ENCODE assay signal across 8 cellular contexts in genomic region chr4:160492181-160492580, GRCh38.
"Had no signal": no experiment of that assay in that cellular context is flagged by ENCODE, and none has a peak within 500 bp of the region (broad histone marks: within the 10 kb centered on the region; RNA-seq: fewer than 3 reads in every experiment).

No MANE protein-coding gene starts in this region.

- H3K36me3 ChIP-seq: HAP-1 had no signal

- H3K9me3 ChIP-seq: HAP-1 had no signal

- H3K27ac Mint-ChIP-seq: GM23338, H9, HFFc6 had no signal

- H3K9ac ChIP-seq: GM23248 had no signal

- H3K4me3 Mint-ChIP-seq: GM23338, H9, HFFc6 had no signal

- H3K4me1 ChIP-seq: HAP-1 had no signal

- DNase-seq: GM23248, GOT3, H7, H9, HCEC 1CT, HFFc6 had no signal

- H3K4me1 Mint-ChIP-seq: GM23338, H9 had no signal

- H3K27ac ChIP-seq: GM23248 had no signal

- H3K4me3 ChIP-seq: GM23248, GM23338, HAP-1 had no signal
